ENCODE assay signal across 11 cellular contexts in the genomic region with DNA sequence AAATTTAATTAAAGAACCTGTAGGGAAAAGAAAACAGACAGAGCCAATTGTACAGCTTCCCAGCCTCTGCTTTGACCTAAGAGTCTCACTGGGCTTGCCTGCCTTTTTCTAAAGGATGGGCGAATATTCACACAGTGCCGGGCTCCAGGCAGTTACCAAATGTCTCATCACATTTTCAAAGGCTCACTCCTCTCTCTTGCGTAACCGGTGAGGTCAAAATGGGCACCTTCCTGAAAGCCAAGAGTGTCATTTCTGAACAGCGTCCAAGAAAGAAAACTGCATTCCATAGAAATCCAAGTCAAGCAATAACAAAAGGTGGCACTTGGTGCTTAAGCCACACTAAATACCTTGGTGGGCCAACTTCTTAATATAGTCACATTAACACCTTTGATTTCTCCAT. TPM values are rescaled to one million over a fixed set of nuclear protein-coding genes. Genes with fewer than 3 reads are reported as not detected.
A peak's percentile ranks its signal among the peaks of the same experiment; 100 is the strongest.
DNase-seq lines count a peak whose midpoint lies in the region; ATAC-seq and TF ChIP-seq lines count a peak whose summit lies in the region.
"Had no signal": no experiment of that assay in that cellular context is flagged by ENCODE, and none has a peak within 500 bp of the region (broad histone marks: within the 10 kb centered on the region; RNA-seq: fewer than 3 reads in every experiment).

No MANE protein-coding gene starts in this region.

- WGBS in mesenchymal stem cell, result 55% methylated on average over 5 of the region's 5 CpGs
- WGBS in H9 (ENCODE audit: extremely low coverage, insufficient read length, low lambda C conversion rate), result no CpG with 5 or more reads among the region's 5 CpGs
- WGBS in transverse colon (ENCODE audit: low coverage in 1 of 2), 2 donors, result 64 to 66% methylated on average over 4 to 5 of the region's 5 CpGs

- H3K27me3 Mint-ChIP-seq in H9 (ENCODE audit: low read depth), result no peaks in the 10 kb centered on the region; the same call in 1 of the 2 replicates

- TF ChIP-seq EP300 in transverse colon (IDR thresholded peaks at IDR 0.05; ENCODE audit: low read depth), result no peak

- peak; percentile 53 for DNase-seq in AG08395 (ENCODE audit: low spot score)
- DNase-seq in NB4 (ENCODE audit: low read depth), result peak; percentile 8
- DNase-seq in mesenchymal stem cell, result peak; percentile 48
- DNase-seq in inferior parietal cortex (ENCODE audit: extremely low spot score), result no peak
- no peak for DNase-seq in H9
- DNase-seq in transverse colon, result no peak
- DNase-seq: activated CD4-positive, alpha-beta T cell treated with anti-CD3 and anti-CD28 coated beads for 4 hours; naive B cell had no signal

- H3K14ac ChIP-seq in mesenchymal stem cell (ENCODE audit: low read length in 2 of 2) (no peak overlapping the region), H9 (ENCODE audit: insufficient read depth, low read length) (no peak overlapping the region)

- in situ Hi-C loops in transverse colon (cut with MboI; ENCODE audit: low pct_ligation_motif_present in 1 of 4, low pct_unique_long_range_greater_than_20kb in 1 of 4, low sequenced_read_pairs in 3 of 4), result no loop called here

- H4K5ac ChIP-seq in H9 (ENCODE audit: insufficient read length, low read depth, low read length), result no peak overlapping the region

- H3K9me3 Mint-ChIP-seq in H9, result no peaks in the 10 kb centered on the region

- H2BK20ac ChIP-seq in H9 (ENCODE audit: low read depth, low read length, poor library complexity, severe bottlenecking), result no peak overlapping the region

- no peak overlapping the region for H3K27ac Mint-ChIP-seq in H9
- H3K27ac Mint-ChIP-seq: naive B cell had no signal

- no peak for TF ChIP-seq POLR2A in NB4 (IDR thresholded peaks at IDR 0.05; ENCODE audit: extremely low read depth, insufficient read length)
- no peak for TF ChIP-seq POLR2A in transverse colon (IDR thresholded peaks at IDR 0.05)

- no peak overlapping the region for H3T11ph ChIP-seq in H9 (ENCODE audit: low read length)

- H3K4me3 ChIP-seq in NB4 (ENCODE audit: low read depth, low read length) (no peak overlapping the region), endocrine pancreas (ENCODE audit: control insufficient read depth, insufficient read depth, low read length) (peak overlapping the region; percentile 31), mesenchymal stem cell (ENCODE audit: insufficient read depth in 1 of 2, low read depth in 1 of 2, low read length in 2 of 2) (no peak overlapping the region), transverse colon (no peak overlapping the region)

- H3K18ac ChIP-seq in mesenchymal stem cell (ENCODE audit: low read depth in 1 of 2, low read length in 2 of 2) (no peak overlapping the region), H9 (ENCODE audit: insufficient read length, low read depth, low read length) (no peak overlapping the region)

- H2BK5ac ChIP-seq in mesenchymal stem cell (ENCODE audit: low read depth, low read length, poor library complexity, severe bottlenecking), result no peak overlapping the region
- no peak overlapping the region for H2BK5ac ChIP-seq in H9 (ENCODE audit: insufficient read length, low read length)

- H2BK15ac ChIP-seq in mesenchymal stem cell (ENCODE audit: low read depth, poor library complexity, severe bottlenecking) (no peak overlapping the region), H9 (ENCODE audit: low read depth, low read length) (no peak overlapping the region)

- H3K36me3 ChIP-seq in endocrine pancreas (ENCODE audit: control insufficient read depth, insufficient read depth, low read length) (no peaks in the 10 kb centered on the region), mesenchymal stem cell (ENCODE audit: control insufficient read depth in 1 of 2, insufficient read depth in 2 of 2, low read depth in 1 of 2, low read length in 2 of 2) (no peaks in the 10 kb centered on the region), transverse colon (no peaks in the 10 kb centered on the region)
- H3K36me3 ChIP-seq: BE2C had no signal

- H2BK12ac ChIP-seq in mesenchymal stem cell (ENCODE audit: low read length in 2 of 2), result no peak overlapping the region
- H2BK12ac ChIP-seq in H9 (ENCODE audit: insufficient read length, low read depth, low read length), result no peak overlapping the region

- no peak overlapping the region for H2BK120ac ChIP-seq in mesenchymal stem cell (ENCODE audit: low read depth, low read length)
- H2BK120ac ChIP-seq in H9 (ENCODE audit: low read depth, low read length, poor library complexity, severe bottlenecking), result no peak overlapping the region

- H3K4ac ChIP-seq in mesenchymal stem cell (ENCODE audit: low read depth in 1 of 2, low read length in 2 of 2), result no peak overlapping the region
- no peak overlapping the region for H3K4ac ChIP-seq in H9 (ENCODE audit: low read depth, low read length)

- H3K79me1 ChIP-seq in mesenchymal stem cell (replicated peaks; ENCODE audit: low read length, poor library complexity, severe bottlenecking), result no peaks in the 10 kb centered on the region
- no peaks in the 10 kb centered on the region for H3K79me1 ChIP-seq in H9 (ENCODE audit: insufficient read depth, low read depth, low read length, poor library complexity, severe bottlenecking)

- H2AK5ac ChIP-seq in mesenchymal stem cell (ENCODE audit: low read length, severe bottlenecking), result no peak overlapping the region
- H2AK5ac ChIP-seq in H9 (ENCODE audit: insufficient read length, low read length), result no peak overlapping the region

- H3K79me2 ChIP-seq in H9 (ENCODE audit: insufficient read depth, low read length), result no peaks in the 10 kb centered on the region

- H3K9ac ChIP-seq in endocrine pancreas (ENCODE audit: control insufficient read depth, insufficient read depth, low read length) (no peak overlapping the region), mesenchymal stem cell (ENCODE audit: low read length) (no peak overlapping the region), H9 (ENCODE audit: extremely low read depth, insufficient read length, low read length) (no peak overlapping the region)

- H3K27me3 ChIP-seq in endocrine pancreas (ENCODE audit: control insufficient read depth, insufficient read depth, low read length) (no peaks in the 10 kb centered on the region), mesenchymal stem cell (ENCODE audit: control insufficient read depth in 1 of 2, insufficient read depth in 1 of 2, low read length in 2 of 2) (no peaks in the 10 kb centered on the region), H9 (ENCODE audit: insufficient read depth, low read length) (no peaks in the 10 kb centered on the region), transverse colon (peaks cover 4% of the 10 kb centered on the region)
- H3K27me3 ChIP-seq: BE2C had no signal

- H3K4me1 ChIP-seq in endocrine pancreas (ENCODE audit: control insufficient read depth, insufficient read depth, low read length) (no peaks in the 10 kb centered on the region), mesenchymal stem cell (ENCODE audit: control insufficient read depth, insufficient read depth, low read depth, low read length) (peaks cover 7% of the 10 kb centered on the region), H9 (ENCODE audit: insufficient read depth, low read length) (peaks cover 4% of the 10 kb centered on the region), transverse colon (peaks cover 0 to 10% (median 0%) of the 10 kb centered on the region in 4 donors)

- no peak overlapping the region for H3K4me3 Mint-ChIP-seq in H9
- H3K4me3 Mint-ChIP-seq: naive B cell had no signal

- intact Hi-C loops in transverse colon (cut with DNase I; ENCODE audit: low total_unique reads), result no loop called here

- H3K27ac ChIP-seq in mesenchymal stem cell (ENCODE audit: low read length, poor library complexity, severe bottlenecking) (peak overlapping the region; percentile 8), H9 (ENCODE audit: insufficient read length, low read depth, low read length) (no peak overlapping the region), transverse colon (peak overlapping the region in 2 of 4 donors; percentile 8 to 40)

- H3K4me2 ChIP-seq in mesenchymal stem cell (ENCODE audit: low read length, poor library complexity, severe bottlenecking) (peak overlapping the region; percentile 33), H9 (ENCODE audit: insufficient read depth, insufficient read length, low read length) (no peak overlapping the region)

- no peaks in the 10 kb centered on the region for H3K23me2 ChIP-seq in H9 (ENCODE audit: insufficient read length, low read depth, low read length, poor library complexity, severe bottlenecking)

- no peak overlapping the region for H3K56ac ChIP-seq in H9 (ENCODE audit: insufficient read length, low read depth, low read length)

- H4K8ac ChIP-seq in mesenchymal stem cell (ENCODE audit: low read length), result no peak overlapping the region
- H4K8ac ChIP-seq in H9 (replicated peaks; ENCODE audit: insufficient read length, low read depth, low read length), result no peak overlapping the region

- no peak for TF ChIP-seq CTCF in NB4 (IDR thresholded peaks at IDR 0.05; ENCODE audit: low read depth, low read length)
- TF ChIP-seq CTCF in H9 (conservative IDR thresholded peaks at IDR 0.05), result no peak
- TF ChIP-seq CTCF in transverse colon (IDR thresholded peaks at IDR 0.05), result no peak

- no peaks in the 10 kb centered on the region for H3K36me3 Mint-ChIP-seq in H9 (ENCODE audit: insufficient read depth in 1 of 3, low read depth in 3 of 3)
- H3K36me3 Mint-ChIP-seq: naive B cell had no signal

- no peaks in the 10 kb centered on the region for H3K9me3 ChIP-seq in endocrine pancreas (ENCODE audit: control insufficient read depth, low read length)
- H3K9me3 ChIP-seq in mesenchymal stem cell (ENCODE audit: control insufficient read depth, low read length), result no peaks in the 10 kb centered on the region
- no peaks in the 10 kb centered on the region for H3K9me3 ChIP-seq in H9 (ENCODE audit: control insufficient read depth, low read depth, low read length)
- H3K9me3 ChIP-seq in transverse colon, result no peaks in the 10 kb centered on the region
- H3K9me3 ChIP-seq: BE2C had no signal

- H3K4me1 Mint-ChIP-seq in H9, result peaks cover 30 to 38% of the 10 kb centered on the region in 2 experiments

- no peaks in the 10 kb centered on the region for H4K20me1 ChIP-seq in H9 (ENCODE audit: control insufficient read depth, insufficient read depth, insufficient read length)

- H2AFZ ChIP-seq in mesenchymal stem cell (ENCODE audit: low read depth, low read length) (no peak overlapping the region), H9 (ENCODE audit: low read length) (no peak overlapping the region)

- no peak for ATAC-seq in GM18870 (IDR thresholded peaks at IDR 0.05; ENCODE audit: unreplicated experiment)

- H3K23ac ChIP-seq in mesenchymal stem cell (ENCODE audit: low read length in 2 of 2), result no peak overlapping the region
- no peak overlapping the region for H3K23ac ChIP-seq in H9 (ENCODE audit: insufficient read length, low read depth, low read length)

- H4K91ac ChIP-seq in mesenchymal stem cell (ENCODE audit: low read length) (no peak overlapping the region), H9 (ENCODE audit: insufficient read length, low read depth, low read length) (no peak overlapping the region)

RNA-seq across cellular contexts. Expression of a gene that starts 0.7 kb away (rescaled TPM):
- 0.88 TPM for polyA plus RNA-seq in mesenchymal stem cell (2013, experiment 1 of 2)
- 0.81 TPM for polyA plus RNA-seq in mesenchymal stem cell (2013, experiment 2 of 2)
- total RNA-seq in H9 (2021), result not detected in 2 replicates
- 1 to 10 TPM; 1.9 to 4.4 (median 2.9) TPM for total RNA-seq in transverse colon

Comparison
In these comparisons a context has a peak if more than half of its experiments do, and no peak if none do; other contexts are left out.
1. DNase-seq: peak in AG08395 (single experiment), NB4 (single experiment) and mesenchymal stem cell (single experiment); none in inferior parietal cortex (single experiment), H9 (single experiment) and transverse colon (single experiment).